In genomic region chr6:90008908-90009501, GRCh38 we compare ENCODE assay signal across 10 cellular contexts.
DNase-seq lines count a peak whose midpoint lies in the region; ATAC-seq and TF ChIP-seq lines count a peak whose summit lies in the region.
"Had no signal": no experiment of that assay in that cellular context is flagged by ENCODE, and none has a peak within 500 bp of the region (broad histone marks: within the 10 kb centered on the region; RNA-seq: fewer than 3 reads in every experiment).

No MANE protein-coding gene starts in this region.

- no peak overlapping the region for H3K4me2 ChIP-seq in neural progenitor cell

- no peak for TF ChIP-seq CTCF in neural progenitor cell (IDR thresholded peaks at IDR 0.05)

- H2AFZ ChIP-seq in neural progenitor cell (replicated peaks) = no peak overlapping the region

- no peak overlapping the region for H3K9ac ChIP-seq in neural progenitor cell

- peaks cover 15% of the 10 kb centered on the region for H3K4me1 Mint-ChIP-seq in neural progenitor cell

- no peaks in the 10 kb centered on the region for H4K20me1 ChIP-seq in neural progenitor cell (ENCODE audit: low read depth)

- ATAC-seq in GM19372 (IDR thresholded peaks at IDR 0.05; ENCODE audit: low read depth, unreplicated experiment) (peak; percentile 25), HG03432 (IDR thresholded peaks at IDR 0.05; ENCODE audit: unreplicated experiment) (peak; percentile 52), GM19467 (IDR thresholded peaks at IDR 0.05; ENCODE audit: unreplicated experiment) (no peak)

- H3F3A ChIP-seq in neural progenitor cell (ENCODE audit: low read depth) = no peaks in the 10 kb centered on the region

- peaks cover 15% of the 10 kb centered on the region for H3K4me1 ChIP-seq in neural progenitor cell

- H3K9me3 ChIP-seq in neural progenitor cell (ENCODE audit: low read depth) = no peaks in the 10 kb centered on the region

- H3K27ac Mint-ChIP-seq in neural progenitor cell = peak overlapping the region; percentile 51
- H3K27ac Mint-ChIP-seq: dendritic cell treated with granulocyte-macrophage colony-stimulating factor and Interleukin-4, amounts not matched to agents 40 ng/mL and 50 ng/mL, for 4 days had no signal

- H3K79me2 ChIP-seq in neural progenitor cell (ENCODE audit: low read depth) = no peaks in the 10 kb centered on the region

- H3K27ac ChIP-seq in neural progenitor cell = no peak overlapping the region

- H3K4me3 ChIP-seq in neural progenitor cell = no peak overlapping the region

- no peaks in the 10 kb centered on the region for H3K27me3 ChIP-seq in neural progenitor cell

- peak; percentile 61 for DNase-seq in amniotic epithelial cell (ENCODE audit: low read depth)
- no peak for DNase-seq in neural progenitor cell (ENCODE audit: low spot score)
- no peak for DNase-seq in DMS 273 (lab: John Stamatoyannopoulos, UW; ENCODE audit: unreplicated experiment)
- no peak for DNase-seq in NCI-H2081 treated with DMSO at 0.1 percent for 48 hours (lab: John Stamatoyannopoulos, UW)
- DNase-seq in putamen (ENCODE audit: low spot score) = no peak
- DNase-seq: NCI-H2171 had no signal

- H3K4me3 Mint-ChIP-seq in neural progenitor cell = no peak overlapping the region
- H3K4me3 Mint-ChIP-seq: dendritic cell treated with granulocyte-macrophage colony-stimulating factor and Interleukin-4, amounts not matched to agents 40 ng/mL and 50 ng/mL, for 4 days had no signal

- H3K36me3 Mint-ChIP-seq in neural progenitor cell = peaks cover 22% of the 10 kb centered on the region

- peaks cover 4% of the 10 kb centered on the region for H3K27me3 Mint-ChIP-seq in neural progenitor cell (ENCODE audit: insufficient read depth, low read depth)
- H3K27me3 Mint-ChIP-seq: dendritic cell treated with granulocyte-macrophage colony-stimulating factor and Interleukin-4, amounts not matched to agents 40 ng/mL and 50 ng/mL, for 4 days had no signal

- no peaks in the 10 kb centered on the region for H3K36me3 ChIP-seq in neural progenitor cell

- peaks cover 11% of the 10 kb centered on the region for H3K9me3 Mint-ChIP-seq in neural progenitor cell
- H3K9me3 Mint-ChIP-seq: dendritic cell treated with granulocyte-macrophage colony-stimulating factor and Interleukin-4, amounts not matched to agents 40 ng/mL and 50 ng/mL, for 4 days had no signal
